1 cellular context compared by ENCODE assay signal in genomic region chr2:134799936-134800335, GRCh38.
A peak's percentile ranks its signal among the peaks of the same experiment; 100 is the strongest.
TF ChIP-seq lines count a peak whose summit lies in the region.

No MANE protein-coding gene starts in this region.

TF ChIP-seq in K562, 482 proteins besides CTCF, POLR2A, EP300 and RAD21 (continued from another document):
- peak; percentile 75 for TF ChIP-seq ATF3 (IDR thresholded peaks at IDR 0.05)
- no peak for TF ChIP-seq ATF3 (CRISPR knock-in tag; conservative IDR thresholded peaks at IDR 0.05)
- TF ChIP-seq ZC3H4 (CRISPR knock-in tag; IDR thresholded peaks at IDR 0.05; ENCODE audit: borderline replicate concordance) = no peak
- no peak for TF ChIP-seq SP2 (IDR thresholded peaks at IDR 0.05; ENCODE audit: extremely low read depth, low read depth, low read length, poor library complexity, severe bottlenecking)
- no peak for TF ChIP-seq GMEB1 (CRISPR knock-in tag; IDR thresholded peaks at IDR 0.05)
- no peak for TF ChIP-seq POLR2H (tag; IDR thresholded peaks at IDR 0.05; ENCODE audit: low read depth)
- no peak for TF ChIP-seq SMAD2 (IDR thresholded peaks at IDR 0.05; ENCODE audit: low read depth, low read length)
- no peak for TF ChIP-seq MYC (IDR thresholded peaks at IDR 0.05; ENCODE audit: low read depth, low read length)
- TF ChIP-seq MYC (CRISPR knock-in tag; IDR thresholded peaks at IDR 0.05; ENCODE audit: borderline replicate concordance, low read depth) = no peak
- no peak for TF ChIP-seq KAT8 (IDR thresholded peaks at IDR 0.05; ENCODE audit: low read depth)
- no peak for TF ChIP-seq ZNF696 (CRISPR knock-in tag; conservative IDR thresholded peaks at IDR 0.05)
- peak; percentile 25; the same call in 1 of the 2 replicates for TF ChIP-seq JUND (IDR thresholded peaks at IDR 0.05; ENCODE audit: borderline replicate concordance, low read depth, low read length)
- TF ChIP-seq JUND (tag; IDR thresholded peaks at IDR 0.05; ENCODE audit: borderline replicate concordance, low read depth, low read length) = no peak
- no peak for TF ChIP-seq NONO (IDR thresholded peaks at IDR 0.05; ENCODE audit: low read depth in 2 of 2, low read length in 1 of 2)
- TF ChIP-seq SPI1 (IDR thresholded peaks at IDR 0.05; ENCODE audit: borderline replicate concordance, low read depth, low read length) = no peak
- TF ChIP-seq ELK1 (CRISPR knock-in tag; IDR thresholded peaks at IDR 0.05) = no peak
